Comparison of ENCODE assay signal across 1 cellular context in genomic region chrX:68196939-68197791, GRCh38.
TF ChIP-seq lines count a peak whose summit lies in the region.

No MANE protein-coding gene starts in this region.

TF ChIP-seq in Ishikawa, 13 proteins besides CTCF, POLR2A, EP300 and RAD21 (continued from another document):
- TF ChIP-seq REST (IDR thresholded peaks at IDR 0.05; ENCODE audit: low read depth) (no peak), CEBPB (IDR thresholded peaks at IDR 0.05) (no peak)
